ENCODE assay signal across 1 cellular context in the genomic region with DNA sequence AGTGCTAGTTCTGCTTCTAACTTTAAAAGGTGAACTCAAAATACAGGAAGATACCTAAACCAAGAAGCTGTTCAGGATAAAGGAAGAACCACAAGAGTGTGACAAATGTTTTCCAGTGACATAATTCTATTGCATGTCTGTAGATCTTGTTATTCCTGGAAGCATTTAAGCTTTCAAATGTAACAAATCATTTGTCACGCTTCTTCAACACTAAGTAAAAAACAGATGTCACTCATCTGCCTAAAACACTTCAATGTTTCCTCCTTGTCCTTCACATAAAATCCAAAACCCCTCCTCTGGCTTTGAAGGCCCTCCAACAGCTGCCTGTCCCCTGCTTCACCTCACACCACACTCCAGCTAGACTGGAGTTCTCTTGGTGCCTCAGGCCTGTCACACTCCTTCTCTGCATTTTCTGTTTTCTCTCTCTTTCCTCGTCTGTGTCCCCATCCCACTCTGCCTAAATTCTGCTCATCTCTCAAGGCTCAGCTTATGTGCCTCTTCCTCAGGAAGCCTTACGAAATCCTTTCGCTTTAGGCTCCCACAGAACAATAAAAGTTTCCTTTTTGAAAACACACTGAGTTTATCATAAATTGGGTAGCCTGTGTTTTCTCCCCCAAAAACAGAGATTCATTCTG.
TF ChIP-seq lines count a peak whose summit lies in the region.

No MANE protein-coding gene starts in this region.

TF ChIP-seq in H1, 55 proteins besides CTCF, POLR2A, EP300 and RAD21:
- TF ChIP-seq EZH2 (IDR thresholded peaks at IDR 0.05; ENCODE audit: low read depth, low read length, severe bottlenecking), result no peak
- TF ChIP-seq FOSL1 (IDR thresholded peaks at IDR 0.05; ENCODE audit: insufficient read depth, low read depth, low read length), result no peak
- TF ChIP-seq ASH2L (IDR thresholded peaks at IDR 0.05; ENCODE audit: low read length), result no peak
- no peak for TF ChIP-seq SP1 (IDR thresholded peaks at IDR 0.05; ENCODE audit: low read depth, low read length)
- no peak for TF ChIP-seq CHD7 (IDR thresholded peaks at IDR 0.05; ENCODE audit: insufficient replicate concordance, low read length)
- TF ChIP-seq PHF8 (conservative IDR thresholded peaks at IDR 0.05; ENCODE audit: low read depth, low read length), result no peak
TF ChIP-seq in H1: peak in this region for 0.
